ENCODE assay signal across 12 cellular contexts in genomic region chr5:175700991-175701390, GRCh38. TPM values are rescaled to one million over a fixed set of nuclear protein-coding genes. Genes with fewer than 3 reads are reported as not detected.
DNase-seq lines count a peak whose midpoint lies in the region; ATAC-seq and TF ChIP-seq lines count a peak whose summit lies in the region.
"Had no signal": no experiment of that assay in that cellular context is flagged by ENCODE, and none has a peak within 500 bp of the region (broad histone marks: within the 10 kb centered on the region; RNA-seq: fewer than 3 reads in every experiment).

No MANE protein-coding gene starts in this region.

- H3K9me3 ChIP-seq in H9 (ENCODE audit: control insufficient read depth, low read depth, low read length) (no peaks in the 10 kb centered on the region), adrenal gland (replicated peaks in 1 of 3) (peaks cover 0 to 4% (median 0%) of the 10 kb centered on the region in 3 donors)
- H3K9me3 ChIP-seq: thyroid gland had no signal

- no peak for ATAC-seq in HG03442 (IDR thresholded peaks at IDR 0.05; ENCODE audit: unreplicated experiment)
- no peak for ATAC-seq in GM18511 (IDR thresholded peaks at IDR 0.05; ENCODE audit: unreplicated experiment)

- no peak overlapping the region for H2AFZ ChIP-seq in H9 (ENCODE audit: low read length)

- no TSS peak for BruUV-seq in Calu3 (replicated peaks; lab: Mats Ljungman, UMichigan)

- H3K14ac ChIP-seq in H9 (ENCODE audit: insufficient read depth, low read length): no peak overlapping the region

- H3K4me3 ChIP-seq in adrenal gland: no peak overlapping the region
- H3K4me3 ChIP-seq: thyroid gland had no signal

- no peak overlapping the region for H2AK5ac ChIP-seq in H9 (ENCODE audit: insufficient read length, low read length)

- no peak overlapping the region for H4K8ac ChIP-seq in H9 (replicated peaks; ENCODE audit: insufficient read length, low read depth, low read length)

- H3K36me3 Mint-ChIP-seq in Calu3 (ENCODE audit: insufficient read depth, unreplicated experiment) (no peaks in the 10 kb centered on the region), H9 (ENCODE audit: insufficient read depth in 1 of 3, low read depth in 3 of 3) (peaks cover 0 to 5% (median 0%) of the 10 kb centered on the region in 3 experiments; a peak in 2 of 7 replicates), mesothelial cell of epicardium (peaks cover 2% of the 10 kb centered on the region)

- CTCF ChIA-PET in Calu3 (lab: Charles Lee): interaction anchor here (0.6 to 1.6 kb wide), 3 partner anchors 20 to 170 kb away, joined by 5 to 9 read pairs (median 6); no protein-coding TSS in a partner anchor

- H3K4me1 Mint-ChIP-seq in Calu3 (ENCODE audit: low read depth, unreplicated experiment) (no peaks in the 10 kb centered on the region), H9 (peaks cover 27 to 30% of the 10 kb centered on the region in 2 experiments), mesothelial cell of epicardium (peaks cover 12% of the 10 kb centered on the region)

- WGBS in H9 (ENCODE audit: extremely low coverage, insufficient read length, low lambda C conversion rate): no CpG with 5 or more reads among the region's 5 CpGs
- 71 to 78% (median 75%) methylated on average over 5 of the region's 5 CpGs for WGBS in adrenal gland, 4 donors

- peak; percentile 30 for DNase-seq in Calu3
- no peak for DNase-seq in H9
- peak in 2 of 7 donors; percentile 18 to 42 for DNase-seq in adrenal gland
- no peak for DNase-seq in mesothelial cell of epicardium (ENCODE audit: low spot score in 2 of 2, unreplicated experiment in 2 of 2)
- no peak for DNase-seq in NCI-H510A treated with DMSO at 0.1 percent for 48 hours (lab: John Stamatoyannopoulos, UW)
- DNase-seq in hypothalamus (lab: John Stamatoyannopoulos, UW): no peak
- DNase-seq: NCI-H1092; stimulated activated CD4-positive, alpha-beta T cell treated with anti-CD3 and anti-CD28 coated beads, Interleukin-4, amount 100 ng/mL, for 1 hour; thyroid gland had no signal

- H3K4ac ChIP-seq in H9 (ENCODE audit: low read depth, low read length): no peak overlapping the region

- H2BK5ac ChIP-seq in H9 (ENCODE audit: insufficient read length, low read length): no peak overlapping the region

- H3K27me3 Mint-ChIP-seq in Calu3 (ENCODE audit: unreplicated experiment) (peaks cover 70% of the 10 kb centered on the region), H9 (ENCODE audit: low read depth) (no peaks in the 10 kb centered on the region), mesothelial cell of epicardium (ENCODE audit: low read depth) (peaks cover 4% of the 10 kb centered on the region)

- no peak overlapping the region for H2BK20ac ChIP-seq in H9 (ENCODE audit: low read depth, low read length, poor library complexity, severe bottlenecking)

- no peaks in the 10 kb centered on the region for H3K36me3 ChIP-seq in adrenal gland (replicated peaks in 1 of 2)
- H3K36me3 ChIP-seq: thyroid gland had no signal

- no peak overlapping the region for H3K56ac ChIP-seq in H9 (ENCODE audit: insufficient read length, low read depth, low read length)

- H3K27ac ChIP-seq in H9 (ENCODE audit: insufficient read length, low read depth, low read length) (no peak overlapping the region), adrenal gland (no peak overlapping the region)
- H3K27ac ChIP-seq: thyroid gland had no signal

- no peak for TF ChIP-seq POLR2A in adrenal gland (IDR thresholded peaks at IDR 0.05)

- H3K27me3 ChIP-seq in H9 (ENCODE audit: insufficient read depth, low read length) (no peaks in the 10 kb centered on the region), adrenal gland (no peaks in the 10 kb centered on the region)
- H3K27me3 ChIP-seq: thyroid gland had no signal

- intact Hi-C loops in Calu3 (cut with micrococcal nuclease; ENCODE audit: unreplicated experiment) (loop anchor here (5.0 kb wide), 1 partner anchor 169 kb away; no protein-coding TSS in a partner anchor), adrenal gland (cut with DNase I) (no loop called here)

- H3K4me1 ChIP-seq in H9 (ENCODE audit: insufficient read depth, low read length) (peaks cover 3% of the 10 kb centered on the region; the same call in 1 of the 2 replicates), adrenal gland (replicated peaks in 1 of 2) (peaks cover 0 to under 1% of the 10 kb centered on the region in 2 donors)
- H3K4me1 ChIP-seq: thyroid gland had no signal

- no peak overlapping the region for H3K23ac ChIP-seq in H9 (ENCODE audit: insufficient read length, low read depth, low read length)

- no peak overlapping the region for H2BK120ac ChIP-seq in H9 (ENCODE audit: low read depth, low read length, poor library complexity, severe bottlenecking)

- no peaks in the 10 kb centered on the region for H3K79me2 ChIP-seq in H9 (ENCODE audit: insufficient read depth, low read length)

- H3K4me3 Mint-ChIP-seq in Calu3 (ENCODE audit: low read depth, unreplicated experiment) (no peak overlapping the region), H9 (no peak overlapping the region), mesothelial cell of epicardium (no peak overlapping the region)
- H3K4me3 Mint-ChIP-seq: nephron had no signal

- no peaks in the 10 kb centered on the region for H3K79me1 ChIP-seq in H9 (ENCODE audit: insufficient read depth, low read depth, low read length, poor library complexity, severe bottlenecking)

- no peaks in the 10 kb centered on the region for H3K9me3 Mint-ChIP-seq in Calu3 (ENCODE audit: low read depth, unreplicated experiment)
- H3K9me3 Mint-ChIP-seq in H9: peaks cover 0 to 3% of the 10 kb centered on the region in 2 experiments; a peak in 1 of 5 replicates
- H3K9me3 Mint-ChIP-seq in mesothelial cell of epicardium: peaks cover 10% of the 10 kb centered on the region

- H2BK15ac ChIP-seq in H9 (ENCODE audit: low read depth, low read length): no peak overlapping the region

- H3K9ac ChIP-seq in H9 (ENCODE audit: extremely low read depth, insufficient read length, low read length): no peak overlapping the region

- no peak overlapping the region for H4K5ac ChIP-seq in H9 (ENCODE audit: insufficient read length, low read depth, low read length)

- H4K20me1 ChIP-seq in H9 (ENCODE audit: control insufficient read depth, insufficient read depth, insufficient read length): no peaks in the 10 kb centered on the region

- H3K23me2 ChIP-seq in H9 (ENCODE audit: insufficient read length, low read depth, low read length, poor library complexity, severe bottlenecking): no peaks in the 10 kb centered on the region

- no peak overlapping the region for H3K4me2 ChIP-seq in H9 (ENCODE audit: insufficient read depth, insufficient read length, low read length)

- no peak overlapping the region for H4K91ac ChIP-seq in H9 (ENCODE audit: insufficient read length, low read depth, low read length)

- no peak overlapping the region for H3K18ac ChIP-seq in H9 (ENCODE audit: insufficient read length, low read depth, low read length)

- H3K27ac Mint-ChIP-seq in Calu3 (ENCODE audit: unreplicated experiment) (no peak overlapping the region), H9 (no peak overlapping the region; a peak in 1 of 7 replicates), mesothelial cell of epicardium (no peak overlapping the region)
- H3K27ac Mint-ChIP-seq: nephron had no signal

- H3T11ph ChIP-seq in H9 (ENCODE audit: low read length): no peak overlapping the region

- no peak overlapping the region for H2BK12ac ChIP-seq in H9 (ENCODE audit: insufficient read length, low read depth, low read length)

- TF ChIP-seq CTCF in Calu3 (IDR thresholded peaks at IDR 0.05; ENCODE audit: unreplicated experiment) (no peak), H9 (conservative IDR thresholded peaks at IDR 0.05) (peak; percentile 56), adrenal gland (IDR thresholded peaks at IDR 0.05) (peak; percentile 8 to 41 (median 30)), mesothelial cell of epicardium (IDR thresholded peaks at IDR 0.05; ENCODE audit: unreplicated experiment) (peak; percentile 75)

RNA-seq across cellular contexts. Expression of gene HRH2, which starts 43.1 kb away (rescaled TPM):
- not detected in 2 replicates for total RNA-seq in Calu3 (2022)
- total RNA-seq in H9 (2021): 3.3 and 3.6 TPM in 2 replicates
- 1 to 10 TPM; 1.6 to 7.3 (median 5.3) TPM for total RNA-seq in adrenal gland
- polyA plus RNA-seq in adrenal gland: 1 to 10 TPM; 1.8 to 2.9 (median 2.7) TPM
- total RNA-seq in mesothelial cell of epicardium: 2.1 to 2.8 TPM (median 2.6 TPM) in 3 replicates
